1 cellular context compared by ENCODE assay signal in the genomic region with DNA sequence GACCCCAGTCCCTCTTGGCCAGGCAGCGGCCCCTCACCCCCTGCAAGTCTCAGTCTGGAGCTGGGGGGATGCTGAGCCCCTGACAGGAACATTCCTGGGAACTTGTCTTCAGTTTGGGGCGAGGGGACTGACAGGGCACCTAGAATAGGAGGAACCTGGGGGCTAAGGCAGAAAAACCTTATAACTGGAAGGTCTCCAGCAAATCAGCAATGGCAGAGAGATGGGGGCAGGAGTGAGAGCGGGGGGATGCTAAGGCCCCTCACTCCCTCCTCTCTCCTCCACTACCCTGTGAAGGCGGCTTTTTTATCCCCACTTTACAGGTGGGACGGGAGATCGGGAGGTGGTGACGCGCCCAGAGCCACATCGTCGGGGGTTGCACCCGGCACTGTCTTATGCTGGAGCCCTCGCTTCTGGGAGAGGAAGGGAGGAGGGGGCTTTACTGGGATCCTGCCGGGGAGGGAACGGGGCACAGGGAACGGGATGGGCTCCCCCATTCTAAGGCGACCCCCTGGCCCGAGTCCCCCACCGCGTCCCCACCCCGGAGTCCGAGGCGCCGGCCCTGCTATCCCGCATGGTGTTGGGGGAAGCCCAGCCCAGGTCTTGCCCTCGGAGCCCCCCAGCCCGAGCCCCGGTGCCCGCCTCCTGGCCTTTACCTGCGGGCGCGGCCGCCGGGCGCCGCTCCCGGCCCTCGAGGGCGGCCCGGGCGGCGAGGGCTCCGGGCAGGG.
TF ChIP-seq lines count a peak whose summit lies in the region.

No MANE protein-coding gene starts in this region.

TF ChIP-seq in IMR-90, 13 proteins besides CTCF, POLR2A, EP300 and RAD21:
- TF ChIP-seq NFE2L2 (IDR thresholded peaks at IDR 0.05; ENCODE audit: low read depth, low read length), result no peak
- TF ChIP-seq MAZ (IDR thresholded peaks at IDR 0.05; ENCODE audit: borderline replicate concordance, low read depth, low read length), result no peak
- TF ChIP-seq MXI1 (IDR thresholded peaks at IDR 0.05; ENCODE audit: borderline replicate concordance, low read depth, low read length), result no peak
- no peak for TF ChIP-seq SMC3 (IDR thresholded peaks at IDR 0.05; ENCODE audit: low read depth, low read length)
- TF ChIP-seq ELK1 (IDR thresholded peaks at IDR 0.05; ENCODE audit: borderline replicate concordance, low read depth, low read length), result no peak
- no peak for TF ChIP-seq MAFK (IDR thresholded peaks at IDR 0.05; ENCODE audit: low read depth, low read length)
- TF ChIP-seq, protein P1, sequence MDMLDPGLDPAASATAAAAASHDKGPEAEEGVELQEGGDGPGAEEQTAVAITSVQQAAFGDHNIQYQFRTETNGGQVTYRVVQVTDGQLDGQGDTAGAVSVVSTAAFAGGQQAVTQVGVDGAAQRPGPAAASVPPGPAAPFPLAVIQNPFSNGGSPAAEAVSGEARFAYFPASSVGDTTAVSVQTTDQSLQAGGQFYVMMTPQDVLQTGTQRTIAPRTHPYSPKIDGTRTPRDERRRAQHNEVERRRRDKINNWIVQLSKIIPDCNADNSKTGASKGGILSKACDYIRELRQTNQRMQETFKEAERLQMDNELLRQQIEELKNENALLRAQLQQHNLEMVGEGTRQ (IDR thresholded peaks at IDR 0.05; ENCODE audit: low read depth, low read length), result no peak
- TF ChIP-seq BHLHE40 (IDR thresholded peaks at IDR 0.05; ENCODE audit: low read depth, low read length), result no peak
